ENCODE assay signal across 1 cellular context in the genomic region with DNA sequence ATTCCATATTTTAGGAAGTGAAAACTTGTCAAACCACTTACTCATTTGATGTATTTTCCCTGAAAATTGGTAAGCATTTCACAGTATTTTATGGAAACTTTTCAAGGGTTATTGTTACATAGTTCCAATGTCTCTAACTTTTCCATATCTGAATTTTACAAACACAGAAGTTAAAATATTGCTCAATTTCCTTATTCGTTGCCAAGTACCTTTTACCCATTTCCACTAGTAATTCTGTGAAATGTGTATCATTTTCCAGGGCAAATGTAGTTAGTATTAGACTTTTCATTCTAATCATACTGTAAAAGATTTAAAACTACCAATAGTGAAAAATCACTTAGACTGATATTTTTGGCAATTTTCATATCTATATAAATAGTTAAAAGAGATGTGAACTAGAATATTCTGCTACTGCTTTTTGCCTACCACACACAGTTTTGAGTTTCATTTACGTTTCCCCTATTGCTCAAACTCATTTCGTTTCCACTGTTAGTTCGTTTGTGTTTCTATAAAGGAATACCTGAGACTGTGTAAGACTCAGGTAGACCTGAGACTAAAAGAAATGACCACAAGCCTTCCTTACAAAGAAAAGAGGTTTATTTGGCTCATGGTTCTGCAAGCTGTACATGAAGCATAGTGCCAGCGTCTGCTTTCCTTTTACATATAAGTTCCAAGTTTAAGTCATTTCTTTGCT.
A peak's percentile ranks its signal among the peaks of the same experiment; 100 is the strongest.
TF ChIP-seq lines count a peak whose summit lies in the region.

No MANE protein-coding gene starts in this region.

TF ChIP-seq in liver, 16 proteins besides CTCF, POLR2A, EP300 and RAD21 (continued from another document):
- TF ChIP-seq JUND (IDR thresholded peaks at IDR 0.05) = peak in 1 of 2 donors; percentile 11
